In the genomic region with DNA sequence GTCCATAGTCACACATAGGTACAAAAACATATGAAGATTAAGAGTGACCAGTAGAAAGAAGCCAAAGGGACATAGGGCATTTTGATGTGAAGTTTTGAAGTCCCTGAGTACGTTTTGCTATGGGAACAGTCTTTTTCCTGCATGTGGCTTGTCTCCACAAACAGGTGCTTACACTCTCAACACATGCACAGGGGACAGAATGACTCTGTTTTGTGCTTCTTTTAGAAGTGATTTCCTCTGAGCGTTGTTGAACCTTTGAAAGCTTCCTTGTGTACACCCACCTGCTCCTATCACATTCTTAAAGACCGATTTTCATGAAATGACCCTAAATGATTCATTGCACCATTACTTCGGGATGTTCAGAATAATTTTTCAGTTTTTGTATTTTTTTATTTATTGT, we compare ENCODE assay signal across 27 cellular contexts.
"Had no signal": no experiment of that assay in that cellular context is flagged by ENCODE, and none has a peak within 500 bp of the region (broad histone marks: within the 10 kb centered on the region; RNA-seq: fewer than 3 reads in every experiment).

No MANE protein-coding gene starts in this region.

- H3K36me3 ChIP-seq: stomach, suprapubic skin, thoracic aorta, thyroid gland, tibial artery, tibial nerve, transverse colon, upper lobe of left lung, upper lobe of right lung, uterus, vagina had no signal

- DNase-seq: stimulated activated CD4-positive, alpha-beta T cell treated with anti-CD3 and anti-CD28 coated beads, Interleukin-2, amount 100 ng/mL, for 48 hours; stimulated activated CD4-positive, alpha-beta T cell treated with anti-CD3 and anti-CD28 coated beads, Interleukin-4, amount 100 ng/mL, for 1 hour; stimulated activated CD4-positive, alpha-beta T cell treated with anti-CD3 and anti-CD28 coated beads, Interleukin-4, amount 100 ng/mL, for 24 hours; stimulated activated CD4-positive, alpha-beta T cell treated with anti-CD3 and anti-CD28 coated beads, Interleukin-4, amount 100 ng/mL, for 4 hours; stimulated activated CD8-positive, alpha-beta memory T cell treated with anti-CD3 and anti-CD28 coated beads, Interleukin-4, amount 100 ng/mL, for 48 hours; stimulated activated naive B cell treated with anti-CD40 and anti-IgM and Interleukin-4, amounts not matched to agents 10 μg/mL and 1 μg/mL and 100 μg/mL, for 72 hours; stimulated activated naive CD4-positive, alpha-beta T cell; stimulated activated naive CD4-positive, alpha-beta T cell treated with Interleukin-2 at 50 U/mL for 16 hours; stimulated activated naive CD8-positive, alpha-beta T cell treated with anti-CD3 and anti-CD28 coated beads, Interleukin-15, amount 100 ng/mL, for 72 hours; stimulated activated naive CD8-positive, alpha-beta T cell treated with anti-CD3 and anti-CD28 coated beads, Interleukin-15, Interleukin-2, amounts not matched to agents 100 U/mL and 50 U/mL, for 24 hours; stomach; substantia nigra; testis; thyroid gland; tibial artery; transverse colon; trophoblast cell; upper lobe of left lung; upper lobe of right lung; uterus had no signal

- FAIRE-seq: urothelium cell line had no signal

- H3K4me1 ChIP-seq: stomach, suprapubic skin, testis, thyroid gland, tibial artery, tibial nerve, transverse colon, upper lobe of left lung, upper lobe of right lung, uterus, vagina had no signal

- H3K27me3 ChIP-seq: stomach, suprapubic skin, testis, thyroid gland, tibial artery, tibial nerve, transverse colon, upper lobe of left lung, upper lobe of right lung, uterus, vagina had no signal

- ATAC-seq: stimulated activated effector memory CD8-positive, alpha-beta T cell treated with anti-CD3 and anti-CD28 coated beads, Interleukin-12 subunit alpha, Interleukin-12 subunit beta, amount 100 ng/mL, for 72 hours; stimulated activated memory B cell treated with anti-CD40 and anti-IgM and Interleukin-4, amounts not matched to agents 10 μg/mL and 1 μg/mL and 100 μg/mL, for 72 hours; stimulated activated naive B cell treated with anti-CD40 and anti-IgM and Interleukin-4, amounts not matched to agents 10 μg/mL and 1 μg/mL and 100 μg/mL, for 72 hours; stimulated activated naive CD8-positive, alpha-beta T cell treated with anti-CD3 and anti-CD28 coated beads, Interleukin-15, amount 100 ng/mL, for 72 hours; stimulated activated naive CD8-positive, alpha-beta T cell treated with anti-CD3 and anti-CD28 coated beads, Interleukin-15, Interleukin-2, amounts not matched to agents 100 U/mL and 50 U/mL, for 24 hours; upper lobe of right lung had no signal

- H3K9me3 ChIP-seq: suprapubic skin, testis, thoracic aorta, thyroid gland, tibial artery, transverse colon, upper lobe of left lung, upper lobe of right lung, uterus, vagina had no signal

- H3K27ac ChIP-seq: stomach, suprapubic skin, testis, thoracic aorta, thyroid gland, tibial artery, tibial nerve, transverse colon, upper lobe of left lung, upper lobe of right lung, uterus, vagina had no signal

- H3K4me3 ChIP-seq: stomach, suprapubic skin, testis, thoracic aorta, thyroid gland, tibial artery, tibial nerve, transverse colon, upper lobe of left lung, upper lobe of right lung, uterus, vagina had no signal
